ENCODE assay signal across 6 cellular contexts in genomic region chr1:204334455-204334854, GRCh38.
"Had no signal": no experiment of that assay in that cellular context is flagged by ENCODE, and none has a peak within 500 bp of the region (broad histone marks: within the 10 kb centered on the region; RNA-seq: fewer than 3 reads in every experiment).

No MANE protein-coding gene starts in this region.

- DNase-seq: IMR-90, KBM-7, KG1 had no signal

- H3K27ac ChIP-seq: HL-60, KMS-11 had no signal

- H3K4me3 ChIP-seq: K562 had no signal
